Comparison of ENCODE assay signal across 35 cellular contexts in genomic region chr16:1550696-1551095, GRCh38. TPM values are rescaled to one million over a fixed set of nuclear protein-coding genes. Genes with fewer than 3 reads are reported as not detected.
DNase-seq lines count a peak whose midpoint lies in the region; ATAC-seq and TF ChIP-seq lines count a peak whose summit lies in the region.
"Had no signal": no experiment of that assay in that cellular context is flagged by ENCODE, and none has a peak within 500 bp of the region (broad histone marks: within the 10 kb centered on the region; RNA-seq: fewer than 3 reads in every experiment).

No MANE protein-coding gene starts in this region.

- H3K4me1 Mint-ChIP-seq in GM23338: no peaks in the 10 kb centered on the region
- H3K4me1 Mint-ChIP-seq: B cell, endodermal cell had no signal

- no peak overlapping the region for H3K27ac Mint-ChIP-seq in GM23338
- H3K27ac Mint-ChIP-seq: B cell, endodermal cell had no signal

- TF ChIP-seq CTCF in heart right ventricle (IDR thresholded peaks at IDR 0.05) (no peak), esophagus muscularis mucosa (IDR thresholded peaks at IDR 0.05) (no peak), dorsolateral prefrontal cortex (IDR thresholded peaks at IDR 0.05 in 54 of 56, conservative IDR thresholded peaks at IDR 0.05 in 2 of 56; ENCODE audit: low read depth in 1 of 56, partially characterized antibody in 56 of 56) (no peak), GM23338 (conservative IDR thresholded peaks at IDR 0.05; ENCODE audit: low read depth in 2 of 2) (no peak)

- intact Hi-C loops in heart right ventricle (cut with DNase I): loop anchor here in 1 of 10 donors (10.0 kb wide), 1 partner anchor 56 kb away; the partner anchor contains the start of gene TELO2
- intact Hi-C loops in left cardiac atrium (cut with DNase I): no loop called here
- intact Hi-C loops in esophagus muscularis mucosa (cut with DNase I): no loop called here
- intact Hi-C loops in aorta (cut with DNase I): no loop called here
- intact Hi-C loops in dorsolateral prefrontal cortex (cut with DNase I): no loop called here

- no peaks in the 10 kb centered on the region for H3F3A ChIP-seq in GM23338 (replicated peaks; ENCODE audit: low read depth)

- no peaks in the 10 kb centered on the region for H4K20me1 ChIP-seq in GM23338 (replicated peaks; ENCODE audit: insufficient read depth)

- TF ChIP-seq POLR2A in esophagus muscularis mucosa (IDR thresholded peaks at IDR 0.05; ENCODE audit: low read depth): no peak

- H3K4me3 ChIP-seq in heart right ventricle (no peak overlapping the region), esophagus muscularis mucosa (no peak overlapping the region), skeletal muscle tissue (ENCODE audit: low read length in 3 of 3) (peak overlapping the region in 1 of 3 donors; percentile 49), aorta (ENCODE audit: low read length in 2 of 2) (no peak overlapping the region), dorsolateral prefrontal cortex (no peak overlapping the region), GM23338 (no peak overlapping the region)
- H3K4me3 ChIP-seq: colonic mucosa, hepatocyte had no signal

- no peaks in the 10 kb centered on the region for H3K9me3 Mint-ChIP-seq in GM23338
- H3K9me3 Mint-ChIP-seq: activated naive CD4-positive, alpha-beta T cell treated with anti-CD3 and anti-CD28 coated beads, Interleukin-2, amount 10 ng/mL, durations not matched to agents 7 days and 5 days; endodermal cell; naive thymus-derived CD4-positive, alpha-beta T cell had no signal

- peaks cover 12% of the 10 kb centered on the region for H3K27me3 Mint-ChIP-seq in GM23338 (ENCODE audit: insufficient read depth, low read depth, poor library complexity)
- H3K27me3 Mint-ChIP-seq: activated naive CD4-positive, alpha-beta T cell treated with anti-CD3 and anti-CD28 coated beads, Interleukin-2, amount 10 ng/mL, durations not matched to agents 7 days and 5 days; B cell; naive thymus-derived CD4-positive, alpha-beta T cell had no signal

- 80 to 88% methylated on average over 15 of the region's 15 CpGs for WGBS in heart right ventricle, 2 donors
- 88% methylated on average over 8 of the region's 15 CpGs for WGBS in esophagus muscularis mucosa
- WGBS in aorta, 2 donors: 50 to 62% methylated on average over 15 of the region's 15 CpGs

- ATAC-seq in heart right ventricle (no peak), left cardiac atrium (no peak), aorta (ENCODE audit: low FRiP score) (peak; percentile 34), HG02798 (IDR thresholded peaks at IDR 0.05; ENCODE audit: poor library complexity, unreplicated experiment) (no peak), GM23338 (no peak)
- ATAC-seq: esophagus mucosa; foreskin keratinocyte; naive thymus-derived CD4-positive, alpha-beta T cell had no signal

- no peak overlapping the region for H3K4me2 ChIP-seq in GM23338
- H3K4me2 ChIP-seq: hepatocyte had no signal

- no peak for TF ChIP-seq EP300 in esophagus muscularis mucosa (IDR thresholded peaks at IDR 0.05)

- H3K27ac ChIP-seq in heart right ventricle (peak overlapping the region; percentile 62 to 99 (median 96)), esophagus muscularis mucosa (replicated peaks in 1 of 4) (peak overlapping the region; percentile 5 to 85 (median 58)), skeletal muscle tissue (ENCODE audit: low read depth, low read length) (peak overlapping the region; percentile 30), aorta (ENCODE audit: low read depth in 1 of 2, low read length in 2 of 2) (peak overlapping the region in 1 of 2 donors; percentile 76), dorsolateral prefrontal cortex (peak overlapping the region in 6 of 59 donors; percentile 16 to 90 (median 27)), GM23338 (ENCODE audit: low read depth) (no peak overlapping the region)
- H3K27ac ChIP-seq: colonic mucosa, foreskin keratinocyte, hepatocyte, VCaP had no signal

- peaks cover 53 to 92% (median 70%) of the 10 kb centered on the region in 9 donors for H3K4me1 ChIP-seq in heart right ventricle
- H3K4me1 ChIP-seq in esophagus muscularis mucosa: peaks cover 63 to 82% (median 82%) of the 10 kb centered on the region in 4 donors
- peaks cover 44 to 54% (median 52%) of the 10 kb centered on the region in 3 donors for H3K4me1 ChIP-seq in skeletal muscle tissue (ENCODE audit: control insufficient read depth in 3 of 3, insufficient read depth in 3 of 3, low read length in 3 of 3)
- peaks cover 0 to 2% of the 10 kb centered on the region in 2 donors for H3K4me1 ChIP-seq in aorta (ENCODE audit: control insufficient read depth in 1 of 2, insufficient read depth in 2 of 2, low read length in 2 of 2)
- no peaks in the 10 kb centered on the region for H3K4me1 ChIP-seq in GM23338 (ENCODE audit: insufficient read depth)
- H3K4me1 ChIP-seq: colonic mucosa had no signal

- H3K9me2 ChIP-seq in GM23338 (ENCODE audit: insufficient read depth): no peaks in the 10 kb centered on the region

- H2AFZ ChIP-seq in GM23338: no peak overlapping the region
- H2AFZ ChIP-seq: hepatocyte had no signal

- no peaks in the 10 kb centered on the region for H3K79me2 ChIP-seq in GM23338 (replicated peaks; ENCODE audit: insufficient read depth)
- H3K79me2 ChIP-seq: hepatocyte had no signal

- H3K9ac ChIP-seq in skeletal muscle tissue (ENCODE audit: low read depth in 1 of 3, low read length in 3 of 3): peak overlapping the region in 2 of 3 donors; percentile 20 to 57

- H3K9me3 ChIP-seq in heart right ventricle (no peaks in the 10 kb centered on the region), esophagus muscularis mucosa (no peaks in the 10 kb centered on the region), skeletal muscle tissue (ENCODE audit: control insufficient read depth in 3 of 3, low read length in 3 of 3) (no peaks in the 10 kb centered on the region), aorta (ENCODE audit: control insufficient read depth, low read length) (no peaks in the 10 kb centered on the region)
- H3K9me3 ChIP-seq: colonic mucosa had no signal

- no peak overlapping the region for H3K4me3 Mint-ChIP-seq in GM23338
- H3K4me3 Mint-ChIP-seq: activated naive CD4-positive, alpha-beta T cell treated with anti-CD3 and anti-CD28 coated beads, Interleukin-2, amount 10 ng/mL, durations not matched to agents 7 days and 5 days; B cell; endodermal cell had no signal

- H3K36me3 Mint-ChIP-seq in GM23338 (ENCODE audit: low read depth): peaks cover 9% of the 10 kb centered on the region; the same call in 1 of the 3 replicates

- DNase-seq in heart right ventricle: no peak
- no peak for DNase-seq in left cardiac atrium
- DNase-seq in esophagus muscularis mucosa (ENCODE audit: extremely low spot score): no peak
- DNase-seq in aorta: peak in 1 of 2 donors; percentile 79
- DNase-seq in dorsolateral prefrontal cortex: no peak
- DNase-seq in GM23338 (ENCODE audit: low spot score): no peak
- DNase-seq: activated CD4-positive, alpha-beta T cell treated with anti-CD3 and anti-CD28 coated beads for 48 hours; activated CD8-positive, alpha-beta memory T cell treated with anti-CD3 and anti-CD28 coated beads for 24 hours; activated naive CD4-positive, alpha-beta T cell treated with anti-CD3 and anti-CD28 coated beads, Interleukin-2, amount 10 ng/mL, durations not matched to agents 7 days and 5 days; activated T-cell treated with anti-CD3 and anti-CD28 coated beads, Interleukin-2, amount 50 U/mL, for 1 hour; amygdala; colonic mucosa; DMS53; endodermal cell; foreskin keratinocyte; midbrain; naive thymus-derived CD4-positive, alpha-beta T cell; NCI-H1092 treated with DMSO at 0.1 percent for 48 hours; NCI-H187; NCI-H2171; NCI-H510A treated with DMSO at 0.1 percent for 48 hours; occipital lobe; SHP77; small intestine; substantia nigra; T-helper 9 cell had no signal

- no peaks in the 10 kb centered on the region for H3K27me3 ChIP-seq in heart right ventricle
- H3K27me3 ChIP-seq in esophagus muscularis mucosa: no peaks in the 10 kb centered on the region
- no peaks in the 10 kb centered on the region for H3K27me3 ChIP-seq in skeletal muscle tissue (ENCODE audit: control insufficient read depth in 3 of 3, insufficient read depth in 3 of 3, low read length in 3 of 3)
- no peaks in the 10 kb centered on the region for H3K27me3 ChIP-seq in aorta (ENCODE audit: control insufficient read depth in 1 of 2, insufficient read depth in 2 of 2, low read length in 1 of 2)
- H3K27me3 ChIP-seq in dorsolateral prefrontal cortex: no peaks in the 10 kb centered on the region
- H3K27me3 ChIP-seq in GM23338 (ENCODE audit: insufficient read depth): no peaks in the 10 kb centered on the region
- H3K27me3 ChIP-seq: colonic mucosa, foreskin keratinocyte, hepatocyte had no signal

- H3K36me3 ChIP-seq in heart right ventricle: peaks cover 0 to 90% (median 23%) of the 10 kb centered on the region in 9 donors
- peaks cover 15 to 90% (median 75%) of the 10 kb centered on the region in 4 donors for H3K36me3 ChIP-seq in esophagus muscularis mucosa
- H3K36me3 ChIP-seq in skeletal muscle tissue (ENCODE audit: control insufficient read depth in 3 of 3, insufficient read depth in 3 of 3, low read length in 3 of 3): peaks cover 11 to 17% (median 16%) of the 10 kb centered on the region in 3 donors
- peaks cover 0 to 6% of the 10 kb centered on the region in 2 donors for H3K36me3 ChIP-seq in aorta (ENCODE audit: control insufficient read depth in 1 of 2, insufficient read depth in 2 of 2, low read length in 1 of 2)
- H3K36me3 ChIP-seq in GM23338 (ENCODE audit: insufficient read depth): no peaks in the 10 kb centered on the region
- H3K36me3 ChIP-seq: colonic mucosa had no signal

RNA-seq across cellular contexts. Expression of gene TMEM204, which starts 17.2 kb away (rescaled TPM):
- total RNA-seq in heart right ventricle (10 to 100 TPM; 10.7 to 24.4 (median 18.1) TPM), left cardiac atrium (10 to 100 TPM; 26.7 to 29.4 TPM), esophagus muscularis mucosa (10 to 100 TPM; 39.5 to 75.0 (median 57.1) TPM), skeletal muscle tissue (8.9 TPM), aorta (10 to 100 TPM; 38.1 to 52.1 TPM), dorsolateral prefrontal cortex (10 to 100 TPM in 14 of 120 experiments, 1 to 10 TPM in 106; 2.6 to 24.9 (median 7.0) TPM)
- polyA plus RNA-seq in heart right ventricle (10 to 100 TPM; 37.5 to 49.9 TPM), aorta (10 to 100 TPM; 34.7 to 74.5 TPM), GM23338 (2016; fragmentation: Nextera tagmentation; extraction: Ambion mirVana) (0.21 and 0.23 TPM in 2 replicates)
- 0.14 TPM in 1 of 2 replicates, not detected in the other for total RNA-seq in GM23338 (2014; rRNA removed; shearing (Covaris generic))
- total RNA-seq: A673, endodermal cell, G401, H1 had no signal
- polyA plus RNA-seq: H1 had no signal

RNA-seq across cellular contexts. Expression of gene TELO2, which starts 57.5 kb away (rescaled TPM):
- total RNA-seq in heart right ventricle (10 to 100 TPM; 14.5 to 22.0 (median 19.7) TPM), left cardiac atrium (10 to 100 TPM; 17.9 to 22.2 TPM), esophagus muscularis mucosa (10 to 100 TPM; 14.1 to 27.7 (median 18.4) TPM), skeletal muscle tissue (11.0 TPM), aorta (10 to 100 TPM; 25.6 to 28.2 TPM), dorsolateral prefrontal cortex (10 to 100 TPM; 21.6 to 46.8 (median 31.5) TPM)
- polyA plus RNA-seq in heart right ventricle (10 to 100 TPM; 27.4 to 50.5 TPM), aorta (10 to 100 TPM in 1 of 2 donors, 1 to 10 TPM in 1; 8.8 to 52.7 TPM), GM23338 (2016; fragmentation: Nextera tagmentation; extraction: Ambion mirVana) (45.4 and 49.8 TPM in 2 replicates)
- 71.7 and 76.0 TPM in 2 replicates for total RNA-seq in GM23338 (2014; rRNA removed; shearing (Covaris generic))
